Comparison of ENCODE assay signal across 19 cellular contexts in the genomic region with DNA sequence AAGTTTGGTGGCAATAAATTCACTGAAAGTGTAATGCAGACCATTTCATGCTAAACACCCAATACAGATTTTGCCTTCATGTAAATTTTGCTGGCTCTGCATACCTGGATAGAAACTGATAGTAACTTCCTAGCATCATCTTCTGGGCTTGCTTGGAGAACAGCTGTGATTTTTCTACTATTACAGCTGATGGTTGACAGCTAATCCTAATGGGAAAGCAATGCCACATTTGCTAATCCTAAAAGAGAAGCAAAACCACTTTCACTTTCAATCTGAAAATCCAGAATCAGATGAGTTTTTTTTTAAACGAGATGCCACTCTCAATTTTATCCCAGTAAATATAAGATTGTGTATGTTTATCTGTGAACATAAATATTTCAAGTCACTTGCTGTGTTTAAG.
DNase-seq lines count a peak whose midpoint lies in the region; ATAC-seq and TF ChIP-seq lines count a peak whose summit lies in the region.
"Had no signal": no experiment of that assay in that cellular context is flagged by ENCODE, and none has a peak within 500 bp of the region (broad histone marks: within the 10 kb centered on the region; RNA-seq: fewer than 3 reads in every experiment).

No MANE protein-coding gene starts in this region.

- no peaks in the 10 kb centered on the region for H3F3A ChIP-seq in MM.1S (ENCODE audit: insufficient read depth, low read length)

- H3K9me2 ChIP-seq in MM.1S (replicated peaks; ENCODE audit: insufficient read depth, low read length), result no peaks in the 10 kb centered on the region

- DNase-seq in NCI-H82 (lab: John Stamatoyannopoulos, UW) (peak; percentile 42), NCI-H82 treated with DMSO at 0.1 percent for 48 hours (lab: John Stamatoyannopoulos, UW; ENCODE audit: unreplicated experiment) (no peak), MM.1S (peak; percentile 33), SK-N-MC (ENCODE audit: low read depth, low spot score) (no peak), renal cortical epithelial cell (ENCODE audit: low read depth) (peak; percentile 0), middle frontal gyrus (ENCODE audit: extremely low spot score, low spot score) (no peak), cerebellar nuclear complex (lab: John Stamatoyannopoulos, UW) (no peak)
- DNase-seq: 8988T, Caco-2, DMS153, NCI-H1105 treated with DMSO at 0.1 percent for 48 hours, NCI-H2029, NCI-H2171, NCI-H446, NCI-H69, SHP77 treated with DMSO at 0.1 percent for 48 hours had no signal

- no peaks in the 10 kb centered on the region for H3K27me3 ChIP-seq in MM.1S (replicated peaks; ENCODE audit: insufficient read depth, low read length)

- H3K36me3 ChIP-seq in MM.1S (replicated peaks; ENCODE audit: insufficient read depth, low read length) (no peaks in the 10 kb centered on the region), SK-N-MC (ENCODE audit: insufficient read depth, low read length) (no peaks in the 10 kb centered on the region)
- H3K36me3 ChIP-seq: HAP-1 had no signal

- no peak for ATAC-seq in HG03095 (IDR thresholded peaks at IDR 0.05; ENCODE audit: unreplicated experiment)

- H3K79me2 ChIP-seq in MM.1S (ENCODE audit: low read length), result no peaks in the 10 kb centered on the region

- no peaks in the 10 kb centered on the region for H3K4me1 ChIP-seq in MM.1S (ENCODE audit: low read length)
- H3K4me1 ChIP-seq: Caco-2, HAP-1 had no signal

- H3K9me3 ChIP-seq in MM.1S (replicated peaks; ENCODE audit: insufficient read depth, low read length) (no peaks in the 10 kb centered on the region), SK-N-MC (ENCODE audit: low read depth, low read length) (0 out of 2 replicates have a peak, but pooled peaks cover 2% of the 10 kb centered on the region)
- H3K9me3 ChIP-seq: HAP-1 had no signal

- H3K27ac ChIP-seq in MM.1S (ENCODE audit: low read length), result no peak overlapping the region
- no peak overlapping the region for H3K27ac ChIP-seq in SK-N-MC
- H3K27ac ChIP-seq: C4-2B had no signal

- H3K4me3 ChIP-seq in MM.1S (ENCODE audit: low read length) (no peak overlapping the region), SK-N-MC (peak overlapping the region; percentile 61)
- H3K4me3 ChIP-seq: HAP-1 had no signal

- H2AFZ ChIP-seq in MM.1S (ENCODE audit: low read length), result no peak overlapping the region

- no peak for TF ChIP-seq CTCF in MM.1S (IDR thresholded peaks at IDR 0.05; ENCODE audit: low read length)

- H4K20me1 ChIP-seq in MM.1S (ENCODE audit: insufficient read depth, low read length), result no peaks in the 10 kb centered on the region

- peak overlapping the region; percentile 27 for H3K4me2 ChIP-seq in MM.1S (ENCODE audit: low read depth, low read length)

- H3K9ac ChIP-seq in MM.1S (ENCODE audit: low read length) (no peak overlapping the region), SK-N-MC (ENCODE audit: insufficient read length) (no peak overlapping the region)

Comparison
In these comparisons a context has a peak if more than half of its experiments do, and no peak if none do; other contexts are left out.
1. DNase-seq: peak in NCI-H82 (single experiment), MM.1S (single experiment) and renal cortical epithelial cell (single experiment); none in NCI-H82 treated with DMSO at 0.1 percent for 48 hours (single experiment), SK-N-MC (single experiment), middle frontal gyrus (single experiment) and cerebellar nuclear complex (0 of 2).